In the genomic region with DNA sequence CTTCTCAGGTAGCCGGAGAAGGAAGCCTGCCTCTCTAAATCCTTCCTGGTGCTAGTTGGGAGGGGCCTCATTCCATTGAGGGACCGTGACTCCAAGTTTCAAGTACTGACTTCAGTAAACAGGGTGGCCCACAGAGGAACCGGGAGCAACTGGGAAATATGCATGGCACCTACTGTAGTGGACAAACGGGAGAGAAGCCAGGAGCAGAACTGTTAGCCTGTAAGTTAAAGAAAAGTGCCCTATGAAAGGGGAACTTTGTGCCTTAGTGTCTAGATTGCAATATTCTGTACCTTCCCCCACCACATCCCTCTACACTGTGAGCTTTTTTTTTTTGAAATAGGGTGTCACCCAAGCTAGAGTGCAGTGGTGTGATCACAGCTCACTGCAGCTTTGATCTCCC, we compare ENCODE assay signal across 1 cellular context.
TF ChIP-seq lines count a peak whose summit lies in the region.

No MANE protein-coding gene starts in this region.

TF ChIP-seq in HepG2, 621 proteins besides CTCF, POLR2A, EP300 and RAD21 (continued from another document):
- TF ChIP-seq, protein P1, sequence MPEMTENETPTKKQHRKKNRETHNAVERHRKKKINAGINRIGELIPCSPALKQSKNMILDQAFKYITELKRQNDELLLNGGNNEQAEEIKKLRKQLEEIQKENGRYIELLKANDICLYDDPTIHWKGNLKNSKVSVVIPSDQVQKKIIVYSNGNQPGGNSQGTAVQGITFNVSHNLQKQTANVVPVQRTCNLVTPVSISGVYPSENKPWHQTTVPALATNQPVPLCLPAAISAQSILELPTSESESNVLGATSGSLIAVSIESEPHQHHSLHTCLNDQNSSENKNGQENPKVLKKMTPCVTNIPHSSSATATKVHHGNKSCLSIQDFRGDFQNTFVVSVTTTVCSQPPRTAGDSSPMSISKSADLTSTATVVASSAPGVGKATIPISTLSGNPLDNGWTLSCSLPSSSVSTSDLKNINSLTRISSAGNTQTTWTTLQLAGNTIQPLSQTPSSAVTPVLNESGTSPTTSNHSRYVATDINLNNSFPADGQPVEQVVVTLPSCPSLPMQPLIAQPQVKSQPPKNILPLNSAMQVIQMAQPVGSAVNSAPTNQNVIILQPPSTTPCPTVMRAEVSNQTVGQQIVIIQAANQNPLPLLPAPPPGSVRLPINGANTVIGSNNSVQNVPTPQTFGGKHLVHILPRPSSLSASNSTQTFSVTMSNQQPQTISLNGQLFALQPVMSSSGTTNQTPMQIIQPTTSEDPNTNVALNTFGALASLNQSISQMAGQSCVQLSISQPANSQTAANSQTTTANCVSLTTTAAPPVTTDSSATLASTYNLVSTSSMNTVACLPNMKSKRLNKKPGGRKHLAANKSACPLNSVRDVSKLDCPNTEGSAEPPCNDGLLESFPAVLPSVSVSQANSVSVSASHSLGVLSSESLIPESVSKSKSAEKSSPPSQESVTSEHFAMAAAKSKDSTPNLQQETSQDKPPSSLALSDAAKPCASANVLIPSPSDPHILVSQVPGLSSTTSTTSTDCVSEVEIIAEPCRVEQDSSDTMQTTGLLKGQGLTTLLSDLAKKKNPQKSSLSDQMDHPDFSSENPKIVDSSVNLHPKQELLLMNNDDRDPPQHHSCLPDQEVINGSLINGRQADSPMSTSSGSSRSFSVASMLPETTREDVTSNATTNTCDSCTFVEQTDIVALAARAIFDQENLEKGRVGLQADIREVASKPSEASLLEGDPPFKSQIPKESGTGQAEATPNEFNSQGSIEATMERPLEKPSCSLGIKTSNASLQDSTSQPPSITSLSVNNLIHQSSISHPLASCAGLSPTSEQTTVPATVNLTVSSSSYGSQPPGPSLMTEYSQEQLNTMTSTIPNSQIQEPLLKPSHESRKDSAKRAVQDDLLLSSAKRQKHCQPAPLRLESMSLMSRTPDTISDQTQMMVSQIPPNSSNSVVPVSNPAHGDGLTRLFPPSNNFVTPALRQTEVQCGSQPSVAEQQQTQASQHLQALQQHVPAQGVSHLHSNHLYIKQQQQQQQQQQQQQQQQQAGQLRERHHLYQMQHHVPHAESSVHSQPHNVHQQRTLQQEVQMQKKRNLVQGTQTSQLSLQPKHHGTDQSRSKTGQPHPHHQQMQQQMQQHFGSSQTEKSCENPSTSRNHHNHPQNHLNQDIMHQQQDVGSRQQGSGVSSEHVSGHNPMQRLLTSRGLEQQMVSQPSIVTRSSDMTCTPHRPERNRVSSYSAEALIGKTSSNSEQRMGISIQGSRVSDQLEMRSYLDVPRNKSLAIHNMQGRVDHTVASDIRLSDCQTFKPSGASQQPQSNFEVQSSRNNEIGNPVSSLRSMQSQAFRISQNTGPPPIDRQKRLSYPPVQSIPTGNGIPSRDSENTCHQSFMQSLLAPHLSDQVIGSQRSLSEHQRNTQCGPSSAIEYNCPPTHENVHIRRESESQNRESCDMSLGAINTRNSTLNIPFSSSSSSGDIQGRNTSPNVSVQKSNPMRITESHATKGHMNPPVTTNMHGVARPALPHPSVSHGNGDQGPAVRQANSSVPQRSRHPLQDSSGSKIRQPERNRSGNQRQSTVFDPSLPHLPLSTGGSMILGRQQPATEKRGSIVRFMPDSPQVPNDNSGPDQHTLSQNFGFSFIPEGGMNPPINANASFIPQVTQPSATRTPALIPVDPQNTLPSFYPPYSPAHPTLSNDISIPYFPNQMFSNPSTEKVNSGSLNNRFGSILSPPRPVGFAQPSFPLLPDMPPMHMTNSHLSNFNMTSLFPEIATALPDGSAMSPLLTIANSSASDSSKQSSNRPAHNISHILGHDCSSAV (CRISPR knock-in tag; IDR thresholded peaks at IDR 0.05; ENCODE audit: borderline replicate concordance) = no peak
- TF ChIP-seq KLF15 (CRISPR knock-in tag; IDR thresholded peaks at IDR 0.05; ENCODE audit: borderline replicate concordance) (no peak), KDM6A (CRISPR knock-in tag; IDR thresholded peaks at IDR 0.05; ENCODE audit: low read depth) (no peak), HNF4G (IDR thresholded peaks at IDR 0.05; ENCODE audit: borderline replicate concordance, low read depth, low read length) (peak; percentile 55; the same call in 1 of the 2 replicates), HNF4G (CRISPR knock-in tag; IDR thresholded peaks at IDR 0.05; ENCODE audit: borderline replicate concordance, low read depth) (no peak)
- TF ChIP-seq, protein P2, sequence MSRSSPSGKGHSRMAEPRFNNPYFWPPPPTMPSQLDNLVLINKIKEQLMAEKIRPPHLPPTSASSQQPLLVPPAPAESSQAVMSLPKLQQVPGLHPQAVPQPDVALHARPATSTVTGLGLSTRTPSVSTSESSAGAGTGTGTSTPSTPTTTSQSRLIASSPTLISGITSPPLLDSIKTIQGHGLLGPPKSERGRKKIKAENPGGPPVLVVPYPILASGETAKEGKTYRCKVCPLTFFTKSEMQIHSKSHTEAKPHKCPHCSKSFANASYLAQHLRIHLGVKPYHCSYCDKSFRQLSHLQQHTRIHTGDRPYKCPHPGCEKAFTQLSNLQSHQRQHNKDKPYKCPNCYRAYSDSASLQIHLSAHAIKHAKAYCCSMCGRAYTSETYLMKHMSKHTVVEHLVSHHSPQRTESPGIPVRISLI (CRISPR knock-in tag; IDR thresholded peaks at IDR 0.05; ENCODE audit: borderline replicate concordance) = peak; percentile 91
- TF ChIP-seq, protein P3, sequence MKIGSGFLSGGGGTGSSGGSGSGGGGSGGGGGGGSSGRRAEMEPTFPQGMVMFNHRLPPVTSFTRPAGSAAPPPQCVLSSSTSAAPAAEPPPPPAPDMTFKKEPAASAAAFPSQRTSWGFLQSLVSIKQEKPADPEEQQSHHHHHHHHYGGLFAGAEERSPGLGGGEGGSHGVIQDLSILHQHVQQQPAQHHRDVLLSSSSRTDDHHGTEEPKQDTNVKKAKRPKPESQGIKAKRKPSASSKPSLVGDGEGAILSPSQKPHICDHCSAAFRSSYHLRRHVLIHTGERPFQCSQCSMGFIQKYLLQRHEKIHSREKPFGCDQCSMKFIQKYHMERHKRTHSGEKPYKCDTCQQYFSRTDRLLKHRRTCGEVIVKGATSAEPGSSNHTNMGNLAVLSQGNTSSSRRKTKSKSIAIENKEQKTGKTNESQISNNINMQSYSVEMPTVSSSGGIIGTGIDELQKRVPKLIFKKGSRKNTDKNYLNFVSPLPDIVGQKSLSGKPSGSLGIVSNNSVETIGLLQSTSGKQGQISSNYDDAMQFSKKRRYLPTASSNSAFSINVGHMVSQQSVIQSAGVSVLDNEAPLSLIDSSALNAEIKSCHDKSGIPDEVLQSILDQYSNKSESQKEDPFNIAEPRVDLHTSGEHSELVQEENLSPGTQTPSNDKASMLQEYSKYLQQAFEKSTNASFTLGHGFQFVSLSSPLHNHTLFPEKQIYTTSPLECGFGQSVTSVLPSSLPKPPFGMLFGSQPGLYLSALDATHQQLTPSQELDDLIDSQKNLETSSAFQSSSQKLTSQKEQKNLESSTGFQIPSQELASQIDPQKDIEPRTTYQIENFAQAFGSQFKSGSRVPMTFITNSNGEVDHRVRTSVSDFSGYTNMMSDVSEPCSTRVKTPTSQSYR (CRISPR knock-in tag; IDR thresholded peaks at IDR 0.05; ENCODE audit: borderline replicate concordance) = peak; percentile 59; the same call in 1 of the 2 replicates
